ENCODE assay signal across 9 cellular contexts in genomic region chr5:610744-611730, GRCh38. TPM values are rescaled to one million over a fixed set of nuclear protein-coding genes. Genes with fewer than 3 reads are reported as not detected.
DNase-seq lines count a peak whose midpoint lies in the region; ATAC-seq and TF ChIP-seq lines count a peak whose summit lies in the region.
"Had no signal": no experiment of that assay in that cellular context is flagged by ENCODE, and none has a peak within 500 bp of the region (broad histone marks: within the 10 kb centered on the region; RNA-seq: fewer than 3 reads in every experiment).

No MANE protein-coding gene starts in this region.

- H3K4me1 ChIP-seq in ES-I3 (ENCODE audit: insufficient read depth, low read length) (no peaks in the 10 kb centered on the region), Panc1 (ENCODE audit: control insufficient read depth, insufficient read depth, low read length) (0 out of 2 replicates have a peak, but pooled peaks cover 2% of the 10 kb centered on the region), fibroblast of lung (ENCODE audit: control insufficient read depth, extremely low read depth, insufficient read depth, low read length) (no peaks in the 10 kb centered on the region), psoas muscle (no peaks in the 10 kb centered on the region)

- intact Hi-C loops in Panc1 (cut with micrococcal nuclease; ENCODE audit: unreplicated experiment) (loop anchor here (10.0 kb wide), 1 partner anchor 136 kb away; no protein-coding TSS in a partner anchor), psoas muscle (cut with DNase I) (loop anchor here (10.0 kb wide), 1 partner anchor 136 kb away; no protein-coding TSS in a partner anchor)

- H2AFZ ChIP-seq in fibroblast of lung (ENCODE audit: low read length) = peak overlapping the region; percentile 67

- POLR2A ChIA-PET in Panc1 (lab: Charles Lee) = interaction anchor here (0.6 kb wide), 1 partner anchor 148 kb away, joined by 4 read pairs; no protein-coding TSS in a partner anchor

- H3K27me3 ChIP-seq in Panc1 (ENCODE audit: control insufficient read depth, insufficient read depth, low read length) = no peaks in the 10 kb centered on the region
- H3K27me3 ChIP-seq in fibroblast of lung (ENCODE audit: control insufficient read depth, insufficient read depth, low read length) = no peaks in the 10 kb centered on the region
- peaks cover 0 to 4% (median 0%) of the 10 kb centered on the region in 3 donors for H3K27me3 ChIP-seq in psoas muscle (ENCODE audit: insufficient read depth in 3 of 3, low read length in 2 of 3)

- WGBS in psoas muscle, 3 donors = 40 to 44% (median 43%) methylated on average over 11 of the region's 11 CpGs

- H3K9me3 ChIP-seq in ES-I3 (ENCODE audit: control insufficient read depth, insufficient read depth, low read length) = no peaks in the 10 kb centered on the region
- H3K9me3 ChIP-seq in Panc1 (ENCODE audit: control insufficient read depth, insufficient read depth, low read depth, low read length) = no peaks in the 10 kb centered on the region
- no peaks in the 10 kb centered on the region for H3K9me3 ChIP-seq in fibroblast of lung (ENCODE audit: control insufficient read depth, insufficient read depth, low read depth, low read length)
- H3K9me3 ChIP-seq in psoas muscle = no peaks in the 10 kb centered on the region
- H3K9me3 ChIP-seq: mucosa of descending colon had no signal

- H3K36me3 ChIP-seq in ES-I3 (ENCODE audit: insufficient read depth, low read length) (no peaks in the 10 kb centered on the region), Panc1 (ENCODE audit: control insufficient read depth, insufficient read depth, low read length) (no peaks in the 10 kb centered on the region), fibroblast of lung (ENCODE audit: control insufficient read depth, insufficient read depth, low read length) (no peaks in the 10 kb centered on the region), psoas muscle (ENCODE audit: insufficient read depth in 1 of 2, low read depth in 1 of 2) (no peaks in the 10 kb centered on the region)

- in situ Hi-C loops in Panc1 (cut with HindIII; ENCODE audit: low pct_unique_long_range_greater_than_20kb, low sequenced_read_pairs) = no loop called here

- BruUV-seq in Panc1 (replicated peaks; lab: Mats Ljungman, UMichigan) = no TSS peak

- H3K9ac ChIP-seq in ES-I3 (ENCODE audit: low read depth, low read length) (peak overlapping the region; percentile 79; the same call in 1 of the 2 replicates), fibroblast of lung (ENCODE audit: insufficient read depth, low read length) (peak overlapping the region; percentile 59)

- no peaks in the 10 kb centered on the region for H4K20me1 ChIP-seq in fibroblast of lung (ENCODE audit: control insufficient read depth, extremely low read depth, insufficient read depth, low read length)

- no peak overlapping the region; the same call in 1 of the 2 replicates for H3K27ac ChIP-seq in Panc1 (ENCODE audit: low read length)
- no peak overlapping the region for H3K27ac ChIP-seq in fibroblast of lung (ENCODE audit: insufficient read depth, low read length)
- H3K27ac ChIP-seq in psoas muscle = no peak overlapping the region

- peak overlapping the region; percentile 82 for H3K4me2 ChIP-seq in fibroblast of lung (ENCODE audit: extremely low read depth, insufficient read depth, low read length)

- peaks cover 18% of the 10 kb centered on the region for H3K79me2 ChIP-seq in fibroblast of lung (ENCODE audit: control insufficient read depth, insufficient read depth, low read length)

- DNase-seq in Panc1 (ENCODE audit: low read depth, low spot score) (no peak), fibroblast of lung (ENCODE audit: low read depth in 2 of 2) (no peak), psoas muscle (no peak), GM10266 (ENCODE audit: extremely low spot score) (no peak), NCI-H2227 (lab: John Stamatoyannopoulos, UW; ENCODE audit: unreplicated experiment) (no peak)

- no peak for TF ChIP-seq CTCF in Panc1 (IDR thresholded peaks at IDR 0.05)
- TF ChIP-seq CTCF in fibroblast of lung (conservative IDR thresholded peaks at IDR 0.05 in 1 of 2, IDR thresholded peaks at IDR 0.05 in 1 of 2; ENCODE audit: low read depth in 1 of 2, low read length in 2 of 2) = no peak
- TF ChIP-seq CTCF in psoas muscle (IDR thresholded peaks at IDR 0.05) = no peak
- TF ChIP-seq CTCF in GM10266 (IDR thresholded peaks at IDR 0.05; ENCODE audit: control insufficient read depth, insufficient read depth, low read depth, missing control alignments) = no peak

- H3K4me3 ChIP-seq in Panc1 (ENCODE audit: low read depth in 2 of 2, low read length in 2 of 2) (peak overlapping the region; percentile 66 to 71), fibroblast of lung (replicated peaks in 1 of 4; ENCODE audit: control extremely low read depth in 1 of 4, insufficient read depth in 1 of 4, low read depth in 3 of 4, low read length in 4 of 4) (peak overlapping the region; percentile 60 to 71 (median 62)), psoas muscle (peak overlapping the region; percentile 89)

- ATAC-seq in Panc1 = no peak
- ATAC-seq in psoas muscle = no peak
- no peak for ATAC-seq in GM21825 (IDR thresholded peaks at IDR 0.05; ENCODE audit: unreplicated experiment)
- no peak for ATAC-seq in GM18511 (IDR thresholded peaks at IDR 0.05; ENCODE audit: unreplicated experiment)

- CTCF ChIA-PET in Panc1 (lab: Charles Lee) = no interaction called here

RNA-seq across cellular contexts. Expression of gene CEP72, which starts 1.1 kb away (rescaled TPM):
- 33.2 TPM for total RNA-seq in Panc1 (2021; ENCODE audit: unreplicated experiment)
- 7.5 TPM for polyA plus RNA-seq in Panc1 (2012; ENCODE audit: insufficient read length)
- 1.5 and 2.5 TPM in 2 replicates for total RNA-seq in fibroblast of lung
- polyA plus RNA-seq in fibroblast of lung = 0.92 and 2.4 TPM in 2 replicates
- 0.79 and 2.3 TPM in 2 replicates for polyA plus RNA-seq in fibroblast of lung (2012)
- polyA minus RNA-seq in fibroblast of lung (ENCODE audit: low replicate concordance) = 1.3 and 14.6 TPM in 2 replicates
- total RNA-seq in psoas muscle = 1 to 10 TPM in 2 of 4 donors, under 1 TPM in 2; 0.48 to 2.4 (median 1.1) TPM
- 1 to 10 TPM in 1 of 3 donors, under 1 TPM in 2; 0.43 to 1.5 (median 0.68) TPM for polyA plus RNA-seq in psoas muscle
